Comparison of ENCODE assay signal across 8 cellular contexts in the genomic region with DNA sequence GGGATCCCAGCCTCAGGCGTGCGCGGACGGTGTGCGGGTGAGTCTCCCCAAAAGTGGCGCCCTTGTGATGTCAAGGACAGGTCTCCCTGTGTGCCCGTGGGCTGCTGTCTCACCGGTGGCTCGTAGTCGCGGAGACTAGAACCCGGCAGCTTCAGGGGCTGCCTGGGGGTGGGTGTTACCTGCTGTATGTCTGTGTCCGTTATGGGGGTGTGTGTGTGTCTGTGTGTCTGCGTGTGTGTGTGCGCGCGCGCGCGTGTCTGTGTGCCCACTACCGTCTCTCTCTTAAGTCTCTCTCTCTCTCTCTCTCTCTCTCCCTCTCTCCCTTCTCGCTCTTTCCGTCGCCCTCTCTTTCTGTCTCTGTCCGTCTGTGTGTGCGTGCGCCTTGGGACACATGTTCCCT.
DNase-seq lines count a peak whose midpoint lies in the region; ATAC-seq and TF ChIP-seq lines count a peak whose summit lies in the region.
"Not testable (repeated sequence)": the region's sequence is repeated elsewhere in the genome, so short reads cannot be mapped to it uniquely, and the experiment has no call there.

No MANE protein-coding gene starts in this region.

- not testable (repeated sequence) for H3K27ac Mint-ChIP-seq in WTC11
- H3K27ac Mint-ChIP-seq in brain = peak overlapping the region; percentile 90 to 100 (median 99)

- POLR2A ChIA-PET in WTC11 (lab: Charles Lee) = not testable (repeated sequence)

- not testable (repeated sequence) for H3K9me3 Mint-ChIP-seq in WTC11
- peaks cover 0 to 11% (median 3%) of the 10 kb centered on the region in 5 experiments for H3K9me3 Mint-ChIP-seq in brain

- not testable (repeated sequence) for H3K36me3 ChIP-seq in BLaER1; H7 (replicated peaks; ENCODE audit: control insufficient read depth, insufficient read depth, low read length); smooth muscle cell (ENCODE audit: low read depth)

- ATAC-seq in WTC11 = not testable (repeated sequence)

- 23% methylated on average over 12 of the region's 27 CpGs for WGBS in smooth muscle cell (ENCODE audit: low lambda C conversion rate)

- H3F3A ChIP-seq in smooth muscle cell (ENCODE audit: low read depth) = not testable (repeated sequence)

- not testable (repeated sequence) for H3K4me1 ChIP-seq in BLaER1; smooth muscle cell (ENCODE audit: low read depth)

- not testable (repeated sequence) for H4K20me1 ChIP-seq in BLaER1; smooth muscle cell (ENCODE audit: low read depth)

- CTCF ChIA-PET in WTC11 (lab: Charles Lee) = not testable (repeated sequence)

- H3K4me3 ChIP-seq in BLaER1 = peak overlapping the region; percentile 66
- H3K4me3 ChIP-seq in H7 (ENCODE audit: insufficient read depth, low read depth, low read length) = peak overlapping the region; percentile 54
- peak overlapping the region; percentile 62 for H3K4me3 ChIP-seq in smooth muscle cell

- peak overlapping the region; percentile 48; the same call in 1 of the 2 replicates for H3K9ac ChIP-seq in BLaER1
- H3K9ac ChIP-seq in smooth muscle cell (ENCODE audit: low read depth) = peak overlapping the region; percentile 72

- not testable (repeated sequence) for TF ChIP-seq CTCF in WTC11 (IDR thresholded peaks at IDR 0.05); brain (conservative IDR thresholded peaks at IDR 0.05); smooth muscle cell (IDR thresholded peaks at IDR 0.05; ENCODE audit: borderline replicate concordance, insufficient read depth, poor library complexity, severe bottlenecking)

- not testable (repeated sequence) for H3K79me2 ChIP-seq in smooth muscle cell (ENCODE audit: low read depth)

- H3K4me3 Mint-ChIP-seq in WTC11 (peak overlapping the region; percentile 73), brain (peak overlapping the region; percentile 96 to 100 (median 99))

- H3K27me3 Mint-ChIP-seq in WTC11 (ENCODE audit: low read depth); brain: not testable (repeated sequence)

- DNase-seq in H7; WTC11 (ENCODE audit: low spot score); smooth muscle cell (lab: John Stamatoyannopoulos, UW; ENCODE audit: unreplicated experiment): not testable (repeated sequence)
- DNase-seq in NCI-H226 = peak; percentile 1
- DNase-seq in glomerular visceral epithelial cell (ENCODE audit: extremely low spot score) = peak; percentile 48
- DNase-seq in middle frontal gyrus (ENCODE audit: extremely low spot score, low spot score) = peak; percentile 8

- not testable (repeated sequence) for H3K4me1 Mint-ChIP-seq in WTC11, brain

- peak overlapping the region; percentile 89 for H2AFZ ChIP-seq in smooth muscle cell (ENCODE audit: low read depth)

- H3K9me3 ChIP-seq in BLaER1; smooth muscle cell (replicated peaks; ENCODE audit: low read depth): not testable (repeated sequence)

- not testable (repeated sequence) for H3K27ac ChIP-seq in BLaER1; smooth muscle cell (ENCODE audit: low read depth)

- H3K27me3 ChIP-seq in BLaER1; H7 (ENCODE audit: control insufficient read depth, insufficient read depth, low read length); smooth muscle cell (ENCODE audit: low read depth): not testable (repeated sequence)

- not testable (repeated sequence) for H3K4me2 ChIP-seq in BLaER1
- H3K4me2 ChIP-seq in smooth muscle cell = peak overlapping the region; percentile 85

- H3K36me3 Mint-ChIP-seq in WTC11, brain: not testable (repeated sequence)
